ENCODE assay signal across 8 cellular contexts in the genomic region with DNA sequence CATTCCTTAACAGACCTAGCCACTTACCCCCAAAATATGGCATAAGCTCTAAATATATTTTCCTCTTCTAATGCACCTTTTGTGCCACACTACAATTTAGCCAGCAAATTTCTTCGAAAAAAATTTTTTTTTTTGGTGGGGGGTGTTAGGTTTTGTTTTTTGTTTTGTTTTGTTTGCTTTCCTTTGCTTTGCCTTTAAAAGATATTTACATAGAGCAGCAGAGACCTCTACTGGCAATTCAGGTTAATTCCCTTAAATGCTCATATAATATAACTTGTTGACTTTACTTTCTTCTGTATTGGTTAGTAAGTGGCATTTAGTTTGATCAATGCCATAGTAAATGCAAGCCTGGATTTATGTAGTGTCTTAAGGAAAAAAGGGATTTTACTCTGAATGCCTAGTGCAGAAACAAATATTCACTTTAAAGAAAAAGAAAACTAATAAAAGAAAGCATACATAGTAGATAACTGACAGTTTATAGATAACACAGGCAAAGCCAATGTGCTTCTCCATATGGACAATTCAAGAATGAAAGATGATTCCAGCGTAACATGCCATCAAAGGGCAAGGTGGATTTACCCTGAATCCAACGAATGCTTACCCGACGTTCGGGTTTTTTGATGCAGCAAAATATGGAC.
DNase-seq lines count a peak whose midpoint lies in the region; ATAC-seq and TF ChIP-seq lines count a peak whose summit lies in the region.

No MANE protein-coding gene starts in this region.

- H3K27me3 Mint-ChIP-seq in T-helper 2 cell treated with Interferon-gamma antibody and Interleukin-4, amounts not matched to agents 5 μg/mL and 100 μg/mL, for 36 hours (ENCODE audit: low read depth): peaks cover 16% of the 10 kb centered on the region
- peaks cover 9% of the 10 kb centered on the region for H3K27me3 Mint-ChIP-seq in activated naive CD4-positive, alpha-beta T cell treated with anti-CD3 and anti-CD28 coated beads for 36 hours (ENCODE audit: low read depth)

- H3K36me3 Mint-ChIP-seq in T-helper 2 cell treated with Interferon-gamma antibody and Interleukin-4, amounts not matched to agents 5 μg/mL and 100 μg/mL, for 36 hours (ENCODE audit: low read depth): no peaks in the 10 kb centered on the region
- no peaks in the 10 kb centered on the region for H3K36me3 Mint-ChIP-seq in activated naive CD4-positive, alpha-beta T cell treated with anti-CD3 and anti-CD28 coated beads for 36 hours (ENCODE audit: low read depth)

- peaks cover 3% of the 10 kb centered on the region for H3K4me1 Mint-ChIP-seq in T-helper 2 cell treated with Interferon-gamma antibody and Interleukin-4, amounts not matched to agents 5 μg/mL and 100 μg/mL, for 36 hours (ENCODE audit: low read depth)
- no peaks in the 10 kb centered on the region for H3K4me1 Mint-ChIP-seq in activated naive CD4-positive, alpha-beta T cell treated with anti-CD3 and anti-CD28 coated beads for 36 hours (ENCODE audit: low read depth)

- TF ChIP-seq CTCF in AG09309 (IDR thresholded peaks at IDR 0.05; ENCODE audit: control insufficient read depth, insufficient read depth, low read depth, low read length, missing control alignments) (peak; percentile 20), hepatocyte (IDR thresholded peaks at IDR 0.05; ENCODE audit: poor library complexity) (peak; percentile 72)

- in situ Hi-C loops in GM23248 (cut with MboI): loop anchor here (10.0 to 25.0 kb wide), 3 partner anchors 90 to 1793 kb away; no protein-coding TSS in a partner anchor

- no peaks in the 10 kb centered on the region for H3K4me1 ChIP-seq in GM23248 (ENCODE audit: insufficient read depth)
- H3K4me1 ChIP-seq in hepatocyte (ENCODE audit: insufficient read depth): no peaks in the 10 kb centered on the region

- H3K9me2 ChIP-seq in GM23248 (ENCODE audit: insufficient read depth) (no peaks in the 10 kb centered on the region), hepatocyte (replicated peaks; ENCODE audit: insufficient read depth) (no peaks in the 10 kb centered on the region)

- intact Hi-C loops in activated naive CD4-positive, alpha-beta T cell treated with anti-CD3 and anti-CD28 coated beads for 36 hours (cut with micrococcal nuclease): loop anchor here (10.0 kb wide), 2 partner anchors 830 to 1620 kb away; no protein-coding TSS in a partner anchor

- no peaks in the 10 kb centered on the region for H3K36me3 ChIP-seq in GM23248 (ENCODE audit: low read depth)
- H3K36me3 ChIP-seq in hepatocyte (replicated peaks; ENCODE audit: insufficient read depth, low read depth): no peaks in the 10 kb centered on the region

- H3K79me2 ChIP-seq in GM23248 (ENCODE audit: insufficient read depth) (no peaks in the 10 kb centered on the region), hepatocyte (no peaks in the 10 kb centered on the region)

- no peaks in the 10 kb centered on the region for H4K20me1 ChIP-seq in GM23248 (ENCODE audit: insufficient read depth)
- no peaks in the 10 kb centered on the region for H4K20me1 ChIP-seq in hepatocyte (ENCODE audit: insufficient read depth, poor library complexity, severe bottlenecking)

- H3K9ac ChIP-seq in GM23248: no peak overlapping the region

- DNase-seq in AG09309 (ENCODE audit: low read depth) (no peak), GM23248 (peak; percentile 48), hepatocyte (ENCODE audit: low spot score) (peak; percentile 23), amniotic stem cell (lab: John Stamatoyannopoulos, UW) (no peak), NCI-H2227 treated with DMSO at 0.1 percent for 48 hours (lab: John Stamatoyannopoulos, UW) (no peak)
- DNase-seq in T-helper 2 cell treated with Interferon-gamma antibody and Interleukin-4, amounts not matched to agents 5 μg/mL and 100 μg/mL, for 36 hours (ENCODE audit: low spot score): no peak
- no peak for DNase-seq in activated naive CD4-positive, alpha-beta T cell treated with anti-CD3 and anti-CD28 coated beads for 36 hours

- no peak overlapping the region for H3K4me3 ChIP-seq in AG09309 (ENCODE audit: control insufficient read depth, low read depth, low read length)
- H3K4me3 ChIP-seq in GM23248: no peak overlapping the region
- H3K4me3 ChIP-seq in hepatocyte: no peak overlapping the region

- ATAC-seq in SK-N-SH treated with all-trans-retinoic acid at 6 μM for 48 hours: peak; percentile 77

- H3K4me3 Mint-ChIP-seq in T-helper 2 cell treated with Interferon-gamma antibody and Interleukin-4, amounts not matched to agents 5 μg/mL and 100 μg/mL, for 36 hours: no peak overlapping the region
- no peak overlapping the region for H3K4me3 Mint-ChIP-seq in activated naive CD4-positive, alpha-beta T cell treated with anti-CD3 and anti-CD28 coated beads for 36 hours

- H3K9me3 ChIP-seq in GM23248 (ENCODE audit: low read depth): no peaks in the 10 kb centered on the region
- no peaks in the 10 kb centered on the region for H3K9me3 ChIP-seq in hepatocyte (ENCODE audit: low read depth)

- no peak overlapping the region for H2AFZ ChIP-seq in GM23248
- no peak overlapping the region for H2AFZ ChIP-seq in hepatocyte

- no peaks in the 10 kb centered on the region for H3F3A ChIP-seq in GM23248 (ENCODE audit: insufficient read depth)

- H3K27ac ChIP-seq in GM23248: no peak overlapping the region
- no peak overlapping the region for H3K27ac ChIP-seq in hepatocyte

- WGBS in GM23248 (ENCODE audit: low coverage in 1 of 2, low lambda C conversion rate in 2 of 2, missing lambda C conversion rate in 2 of 2), 2 experiments: 48 to 53% methylated on average over 6 of the region's 6 CpGs
- WGBS in hepatocyte (ENCODE audit: low lambda C conversion rate, missing lambda C conversion rate): 64% methylated on average over 6 of the region's 6 CpGs

- H3K4me2 ChIP-seq in GM23248 (ENCODE audit: unreplicated experiment): no peak overlapping the region
- no peak overlapping the region for H3K4me2 ChIP-seq in hepatocyte

- no peaks in the 10 kb centered on the region for H3K9me3 Mint-ChIP-seq in T-helper 2 cell treated with Interferon-gamma antibody and Interleukin-4, amounts not matched to agents 5 μg/mL and 100 μg/mL, for 36 hours
- no peaks in the 10 kb centered on the region for H3K9me3 Mint-ChIP-seq in activated naive CD4-positive, alpha-beta T cell treated with anti-CD3 and anti-CD28 coated beads for 36 hours

- CTCF ChIA-PET in activated naive CD4-positive, alpha-beta T cell treated with anti-CD3 and anti-CD28 coated beads for 36 hours (lab: Charles Lee): no interaction called here

- no peaks in the 10 kb centered on the region; the same call in none of the 2 replicates for H3K27me3 ChIP-seq in GM23248 (replicated peaks; ENCODE audit: insufficient read depth)
- no peaks in the 10 kb centered on the region for H3K27me3 ChIP-seq in hepatocyte

- H3K27ac Mint-ChIP-seq in T-helper 2 cell treated with Interferon-gamma antibody and Interleukin-4, amounts not matched to agents 5 μg/mL and 100 μg/mL, for 36 hours: no peak overlapping the region
- H3K27ac Mint-ChIP-seq in activated naive CD4-positive, alpha-beta T cell treated with anti-CD3 and anti-CD28 coated beads for 36 hours: no peak overlapping the region

TF ChIP-seq in SK-N-SH treated with all-trans-retinoic acid at 6 μM for 48 hours, 23 proteins besides CTCF, POLR2A, EP300 and RAD21 (continues in another document):
- TF ChIP-seq TSHZ2 (CRISPR knock-in tag; IDR thresholded peaks at IDR 0.05) (no peak), GLIS3 (CRISPR knock-in tag; IDR thresholded peaks at IDR 0.05) (no peak), ISL1 (CRISPR knock-in tag; IDR thresholded peaks at IDR 0.05) (no peak), ZNF70 (CRISPR knock-in tag; IDR thresholded peaks at IDR 0.05) (no peak), CSRNP3 (CRISPR knock-in tag; IDR thresholded peaks at IDR 0.05) (no peak), TCF4 (CRISPR knock-in tag; IDR thresholded peaks at IDR 0.05; ENCODE audit: borderline replicate concordance) (no peak), ZFP3 (CRISPR knock-in tag; IDR thresholded peaks at IDR 0.05) (no peak), ESRRG (CRISPR knock-in tag; IDR thresholded peaks at IDR 0.05) (no peak)

Comparison
In these comparisons a context has a peak if more than half of its experiments do, and no peak if none do; other contexts are left out.
1. DNase-seq: peak in GM23248 (single experiment) and hepatocyte (single experiment); none in AG09309 (single experiment), T-helper 2 cell treated with Interferon-gamma antibody and Interleukin-4, amounts not matched to agents 5 μg/mL and 100 μg/mL, for 36 hours (single experiment), amniotic stem cell (single experiment), NCI-H2227 treated with DMSO at 0.1 percent for 48 hours (single experiment) and activated naive CD4-positive, alpha-beta T cell treated with anti-CD3 and anti-CD28 coated beads for 36 hours (single experiment).